ENCODE assay signal across 17 cellular contexts in the genomic region with DNA sequence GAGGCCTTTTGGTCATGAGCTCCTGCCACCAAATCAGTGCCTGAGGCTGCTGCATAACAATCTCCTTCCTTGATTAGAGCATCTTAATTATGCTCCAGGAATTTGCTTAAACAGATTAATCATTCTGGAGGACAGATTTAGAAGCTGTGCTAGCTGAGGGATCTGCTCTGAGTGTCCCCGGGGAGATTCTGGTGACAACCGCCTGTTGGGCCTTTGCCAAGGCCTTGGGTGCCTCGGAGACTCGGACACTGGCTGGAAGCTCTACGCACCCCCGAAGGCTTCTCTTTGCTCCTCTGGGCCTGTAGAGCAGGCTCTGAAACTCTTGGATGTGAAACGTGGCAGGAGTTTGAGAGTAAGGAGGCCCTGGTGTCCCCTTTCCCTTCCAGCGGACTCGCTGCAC.
DNase-seq lines count a peak whose midpoint lies in the region; TF ChIP-seq lines count a peak whose summit lies in the region.
"Had no signal": no experiment of that assay in that cellular context is flagged by ENCODE, and none has a peak within 500 bp of the region (broad histone marks: within the 10 kb centered on the region; RNA-seq: fewer than 3 reads in every experiment).

No MANE protein-coding gene starts in this region.

- peak overlapping the region; percentile 59 for H3K27ac Mint-ChIP-seq in neural crest cell (ENCODE audit: unreplicated experiment)
- H3K27ac Mint-ChIP-seq: CD4-positive, CD25-positive, alpha-beta regulatory T cell; GM23338 had no signal

- POLR2A ChIA-PET in A673 (lab: Charles Lee; ENCODE audit: low non-redundant PET): no interaction called here

- TF ChIP-seq CTCF in A673 (conservative IDR thresholded peaks at IDR 0.05; ENCODE audit: low read depth, low read length): no peak
- TF ChIP-seq CTCF in BE2C (IDR thresholded peaks at IDR 0.05; ENCODE audit: low read depth, low read length): no peak
- no peak for TF ChIP-seq CTCF in adrenal gland (IDR thresholded peaks at IDR 0.05)
- no peak for TF ChIP-seq CTCF in neural crest cell (conservative IDR thresholded peaks at IDR 0.05)

- H3K4me1 Mint-ChIP-seq in neural crest cell: peaks cover 26% of the 10 kb centered on the region
- H3K4me1 Mint-ChIP-seq: CD4-positive, CD25-positive, alpha-beta regulatory T cell had no signal

- CTCF ChIA-PET in A673 (lab: Charles Lee): no interaction called here

- H3K4me3 Mint-ChIP-seq in neural crest cell: no peak overlapping the region
- H3K4me3 Mint-ChIP-seq: CD4-positive, CD25-positive, alpha-beta regulatory T cell; GM23338 had no signal

- peaks cover 8% of the 10 kb centered on the region for H3K9me3 Mint-ChIP-seq in neural crest cell
- H3K9me3 Mint-ChIP-seq: CD4-positive, CD25-positive, alpha-beta regulatory T cell had no signal

- no peaks in the 10 kb centered on the region for H3K27me3 Mint-ChIP-seq in neural crest cell (ENCODE audit: low read depth)

- BruUV-seq in A673 (replicated peaks; lab: Mats Ljungman, UMichigan): no TSS peak

- intact Hi-C loops in A673 (cut with micrococcal nuclease; ENCODE audit: unreplicated experiment): no loop called here
- intact Hi-C loops in adrenal gland (cut with DNase I): no loop called here

- no peaks in the 10 kb centered on the region for H3K4me1 ChIP-seq in A673 (ENCODE audit: insufficient read depth, low read length, poor library complexity, severe bottlenecking)
- peaks cover 4% of the 10 kb centered on the region; the same call in 1 of the 2 replicates for H3K4me1 ChIP-seq in BE2C
- H3K4me1 ChIP-seq in adrenal gland (replicated peaks in 1 of 2): no peaks in the 10 kb centered on the region
- H3K4me1 ChIP-seq: A549 had no signal

- no peaks in the 10 kb centered on the region for H3K36me3 Mint-ChIP-seq in neural crest cell (ENCODE audit: low read depth)
- H3K36me3 Mint-ChIP-seq: CD4-positive, CD25-positive, alpha-beta regulatory T cell had no signal

- H3K4me3 ChIP-seq in A673 (ENCODE audit: low read depth, low read length, poor library complexity, severe bottlenecking) (no peak overlapping the region), BE2C (ENCODE audit: low read depth, low read length) (no peak overlapping the region), adrenal gland (no peak overlapping the region)
- H3K4me3 ChIP-seq: A549; BLaER1 treated with 17β-estradiol and CSF1 and Interleukin-3, amounts not matched to agents 10 nM and 100 nM; GM23338 had no signal

- TF ChIP-seq POLR2A in adrenal gland (IDR thresholded peaks at IDR 0.05): no peak

- no peak overlapping the region for H3K27ac ChIP-seq in A673 (ENCODE audit: low read depth, low read length, poor library complexity, severe bottlenecking)
- no peak overlapping the region for H3K27ac ChIP-seq in adrenal gland
- H3K27ac ChIP-seq: A549; BLaER1 treated with 17β-estradiol and CSF1 and Interleukin-3, amounts not matched to agents 10 nM and 100 nM had no signal

- WGBS in adrenal gland, 4 donors: 17 to 68% (median 62%) methylated on average over 2 to 9 of the region's 9 CpGs

- no peaks in the 10 kb centered on the region for H3K36me3 ChIP-seq in A673 (ENCODE audit: insufficient read depth, low read length, poor library complexity, severe bottlenecking)
- no peaks in the 10 kb centered on the region for H3K36me3 ChIP-seq in BE2C
- H3K36me3 ChIP-seq in adrenal gland (replicated peaks in 1 of 2): no peaks in the 10 kb centered on the region
- H3K36me3 ChIP-seq: BLaER1 treated with 17β-estradiol and CSF1 and Interleukin-3, amounts not matched to agents 10 nM and 100 nM had no signal

- H3K27me3 ChIP-seq in A673 (replicated peaks; ENCODE audit: insufficient read depth, low read depth, low read length, poor library complexity): no peaks in the 10 kb centered on the region
- H3K27me3 ChIP-seq in BE2C: no peaks in the 10 kb centered on the region
- H3K27me3 ChIP-seq in adrenal gland: no peaks in the 10 kb centered on the region
- H3K27me3 ChIP-seq: BLaER1 treated with 17β-estradiol and CSF1 and Interleukin-3, amounts not matched to agents 10 nM and 100 nM had no signal

- DNase-seq in A673 (ENCODE audit: low spot score) (peak; percentile 5), BE2C (peak; percentile 46), adrenal gland (peak in 6 of 7 donors; percentile 26 to 59 (median 37)), neural crest cell (ENCODE audit: low read depth, low spot score) (no peak), HuH-7 (ENCODE audit: low spot score) (no peak)
- no peak for DNase-seq in activated effector memory CD4-positive, alpha-beta T cell treated with Interleukin-2 at 50 U/mL for 16 hours
- DNase-seq: AML-193; Calu3; CD4-positive, CD25-positive, alpha-beta regulatory T cell; DMS153; DMS79 treated with DMSO at 0.1 percent for 48 hours; EL; H7; IMR-90 had no signal

- no peaks in the 10 kb centered on the region for H3K9me3 ChIP-seq in A673 (ENCODE audit: low read depth, low read length, poor library complexity, severe bottlenecking)
- no peaks in the 10 kb centered on the region for H3K9me3 ChIP-seq in BE2C
- H3K9me3 ChIP-seq in adrenal gland (replicated peaks in 1 of 3): no peaks in the 10 kb centered on the region
- H3K9me3 ChIP-seq: A549 had no signal

Comparison
In these comparisons a context has a peak if more than half of its experiments do, and no peak if none do; other contexts are left out.
1. DNase-seq: peak in A673 (single experiment), BE2C (single experiment) and adrenal gland (6 of 7); none in neural crest cell (single experiment), activated effector memory CD4-positive, alpha-beta T cell treated with Interleukin-2 at 50 U/mL for 16 hours (single experiment) and HuH-7 (single experiment).